In the genomic region with DNA sequence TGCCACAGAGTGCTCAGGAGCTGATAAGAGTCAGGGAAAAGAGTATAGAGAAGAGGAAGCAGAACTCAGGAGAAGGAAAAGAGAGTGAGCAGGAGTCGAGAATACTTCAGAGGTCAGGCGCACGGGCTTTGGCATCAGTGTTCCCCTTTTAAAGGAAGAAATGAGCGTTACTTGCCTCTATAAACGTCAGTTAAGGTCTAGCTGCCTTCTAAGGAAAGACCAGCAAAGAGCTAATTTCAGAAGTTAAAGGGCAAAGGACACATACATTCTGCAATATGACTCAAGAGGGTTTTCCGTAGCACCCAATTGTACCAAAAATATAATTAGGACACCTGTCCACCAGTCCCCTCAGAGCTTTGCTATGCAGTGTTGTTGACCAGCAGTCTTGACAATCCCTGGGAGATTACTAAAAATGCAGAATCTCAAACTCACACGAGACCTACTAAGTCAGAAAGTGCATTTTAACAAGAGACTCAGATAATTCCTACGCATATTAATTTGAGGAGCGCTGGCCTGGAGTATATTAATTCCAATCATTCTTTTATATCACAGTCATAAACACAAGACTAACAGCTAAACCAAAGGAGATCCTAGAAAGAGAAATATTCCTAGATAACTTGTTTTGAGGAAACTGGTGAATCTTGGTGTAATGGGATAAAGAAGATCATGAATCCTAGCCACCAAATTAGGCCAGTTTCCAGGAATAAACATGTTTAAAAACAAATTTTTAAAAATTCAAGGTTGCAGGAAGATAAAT, we compare ENCODE assay signal across 12 cellular contexts.
"Had no signal": no experiment of that assay in that cellular context is flagged by ENCODE, and none has a peak within 500 bp of the region (broad histone marks: within the 10 kb centered on the region; RNA-seq: fewer than 3 reads in every experiment).

No MANE protein-coding gene starts in this region.

- H3K27ac ChIP-seq: vagina had no signal

- H3K4me1 ChIP-seq: vagina had no signal

- H3K4me1 Mint-ChIP-seq: activated T-helper 17 cell treated with anti-CD3 and anti-CD28 coated beads, Interleukin-2, amount 50 U/mL, for 72 hours had no signal

- H3K9me3 Mint-ChIP-seq: activated naive CD4-positive, alpha-beta T cell treated with anti-CD3 and anti-CD28 coated beads for 36 hours; activated T-helper 17 cell treated with anti-CD3 and anti-CD28 coated beads, Interleukin-2, amount 50 U/mL, for 72 hours; neural crest cell; T-cell had no signal

- H3K4me3 ChIP-seq: thyroid gland, vagina had no signal

- H3K9me3 ChIP-seq: thyroid gland, vagina had no signal

- H3K27me3 ChIP-seq: thyroid gland, vagina had no signal

- H3K27me3 Mint-ChIP-seq: T-cell had no signal

- ATAC-seq: activated T-helper 17 cell treated with anti-CD3 and anti-CD28 coated beads, Interleukin-2, amount 50 U/mL, for 72 hours; esophagus mucosa had no signal

- DNase-seq: activated CD4-positive, alpha-beta T cell treated with anti-CD3 and anti-CD28 coated beads for 48 hours; activated naive CD4-positive, alpha-beta T cell treated with anti-CD3 and anti-CD28 coated beads for 36 hours; caudate nucleus; stimulated activated CD4-positive, alpha-beta T cell treated with anti-CD3 and anti-CD28 coated beads, Interleukin-2, amount 100 ng/mL, for 48 hours; stimulated activated CD8-positive, alpha-beta memory T cell treated with anti-CD3 and anti-CD28 coated beads, Interleukin-4, amount 100 ng/mL, for 48 hours; T-cell; T1000; thyroid gland had no signal

- H3K4me3 Mint-ChIP-seq: activated naive CD4-positive, alpha-beta T cell treated with anti-CD3 and anti-CD28 coated beads for 36 hours; activated T-helper 17 cell treated with anti-CD3 and anti-CD28 coated beads, Interleukin-2, amount 50 U/mL, for 72 hours; neural crest cell; T-cell had no signal

- H3K36me3 Mint-ChIP-seq: T-cell had no signal

- H3K27ac Mint-ChIP-seq: activated naive CD4-positive, alpha-beta T cell treated with anti-CD3 and anti-CD28 coated beads for 36 hours; activated T-helper 17 cell treated with anti-CD3 and anti-CD28 coated beads, Interleukin-2, amount 50 U/mL, for 72 hours had no signal

- H3K36me3 ChIP-seq: thyroid gland, vagina had no signal
